Comparison of ENCODE assay signal across 13 cellular contexts in the genomic region with DNA sequence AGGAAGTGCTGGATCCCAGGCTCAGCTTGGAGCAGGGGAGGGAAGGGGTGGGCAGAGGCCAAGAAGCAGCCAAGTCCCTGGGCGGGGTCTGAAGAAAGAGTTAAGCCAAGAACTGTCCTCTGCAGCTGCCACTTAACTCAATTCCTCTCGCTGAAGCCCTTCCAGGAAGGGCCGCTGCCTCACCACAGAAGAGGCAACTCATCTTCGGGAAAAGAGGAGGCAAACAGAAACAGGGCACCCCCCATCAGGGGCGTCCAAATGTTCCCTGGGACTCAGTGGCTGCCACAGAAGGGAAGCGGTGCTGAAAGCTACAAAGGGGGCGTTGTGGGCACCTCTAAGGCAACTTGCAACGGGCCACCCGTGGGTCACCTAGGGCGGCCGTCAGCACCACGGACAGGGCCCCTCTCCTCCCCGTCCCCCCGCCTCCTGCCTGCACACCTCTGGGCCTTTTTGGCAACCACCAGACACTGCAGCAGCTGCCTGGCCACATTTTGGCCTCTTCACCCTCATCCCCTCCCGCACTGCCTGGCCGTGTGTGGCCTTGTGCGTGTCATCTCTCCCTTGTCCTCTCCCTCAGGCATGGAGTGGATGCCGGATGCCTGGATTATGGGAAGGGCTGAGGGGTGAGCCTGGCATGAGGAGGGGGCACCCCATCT. TPM values are rescaled to one million over a fixed set of nuclear protein-coding genes. Genes with fewer than 3 reads are reported as not detected.
DNase-seq lines count a peak whose midpoint lies in the region; ATAC-seq, FAIRE-seq and TF ChIP-seq lines count a peak whose summit lies in the region.
"Had no signal": no experiment of that assay in that cellular context is flagged by ENCODE, and none has a peak within 500 bp of the region (broad histone marks: within the 10 kb centered on the region; RNA-seq: fewer than 3 reads in every experiment).

No MANE protein-coding gene starts in this region.

- peaks cover 52% of the 10 kb centered on the region for H3K27me3 Mint-ChIP-seq in T-helper 2 cell treated with Interferon-gamma antibody and Interleukin-4, amounts not matched to agents 5 μg/mL and 100 μg/mL, for 36 hours (ENCODE audit: low read depth)
- H3K27me3 Mint-ChIP-seq in naive thymus-derived CD8-positive, alpha-beta T cell = peaks cover 21 to 57% (median 36%) of the 10 kb centered on the region in 5 donors

- no peaks in the 10 kb centered on the region for H3K79me2 ChIP-seq in GM12878 (ENCODE audit: control insufficient read depth, insufficient read depth, low read length)

- ATAC-seq in GM12878 = peak; percentile 62
- ATAC-seq in naive thymus-derived CD8-positive, alpha-beta T cell = peak; percentile 31 to 32
- no peak for ATAC-seq in HG03442 (IDR thresholded peaks at IDR 0.05; ENCODE audit: unreplicated experiment)

- no peaks in the 10 kb centered on the region for H3K36me3 ChIP-seq in GM12878 (ENCODE audit: control insufficient read depth in 2 of 2, insufficient read depth in 2 of 2, low read length in 1 of 2)
- H3K36me3 ChIP-seq: colonic mucosa, SJSA1 had no signal

- H3K9me3 ChIP-seq in GM12878 (replicated peaks; ENCODE audit: control insufficient read depth, insufficient read depth, low read length) = no peaks in the 10 kb centered on the region
- H3K9me3 ChIP-seq: colonic mucosa, SJSA1 had no signal

- no peaks in the 10 kb centered on the region for H3K9me3 Mint-ChIP-seq in T-helper 2 cell treated with Interferon-gamma antibody and Interleukin-4, amounts not matched to agents 5 μg/mL and 100 μg/mL, for 36 hours
- H3K9me3 Mint-ChIP-seq in naive thymus-derived CD8-positive, alpha-beta T cell = no peaks in the 10 kb centered on the region
- H3K9me3 Mint-ChIP-seq: stimulated activated naive CD8-positive, alpha-beta T cell treated with anti-CD3 and anti-CD28 coated beads, Interleukin-15, Interleukin-2, amounts not matched to agents 100 ng/mL and 50 ng/mL, for 24 hours had no signal

- H3K9ac ChIP-seq in GM12878 (ENCODE audit: control insufficient read depth, insufficient read depth, low read length) = no peak overlapping the region

- TF ChIP-seq CTCF in GM12878 (IDR thresholded peaks at IDR 0.05 in 2 of 3, conservative IDR thresholded peaks at IDR 0.05 in 1 of 3; ENCODE audit: control insufficient read depth in 2 of 3, extremely low read depth in 1 of 3, insufficient read depth in 1 of 3, low read depth in 3 of 3, low read length in 3 of 3) = no peak

- FAIRE-seq in GM12878 (lab: Jason Lieb, UNC) = no peak

- in situ Hi-C loops in GM12878 (cut with MboI) = loop anchor here (5.0 kb wide), 1 partner anchor 331 kb away; no protein-coding TSS in a partner anchor

- no peak for TF ChIP-seq RAD21 in Ishikawa (IDR thresholded peaks at IDR 0.05; ENCODE audit: low read depth)
- TF ChIP-seq RAD21 in GM12878 (IDR thresholded peaks at IDR 0.05; ENCODE audit: insufficient read depth, low read depth, low read length) = no peak

- WGBS in GM12878 (ENCODE audit: insufficient coverage, insufficient replicate concordance, low lambda C conversion rate, missing lambda C conversion rate) = 15% methylated on average over 17 of the region's 18 CpGs

- no peak overlapping the region for H3K4me2 ChIP-seq in GM12878 (ENCODE audit: control insufficient read depth, insufficient read depth)

- BruUV-seq in GM12878 (replicated peaks; lab: Mats Ljungman, UMichigan) = no TSS peak

- peaks cover 4% of the 10 kb centered on the region for H3K4me1 Mint-ChIP-seq in T-helper 2 cell treated with Interferon-gamma antibody and Interleukin-4, amounts not matched to agents 5 μg/mL and 100 μg/mL, for 36 hours (ENCODE audit: low read depth)
- H3K4me1 Mint-ChIP-seq in naive thymus-derived CD8-positive, alpha-beta T cell = peaks cover 10 to 24% (median 13%) of the 10 kb centered on the region in 4 donors

- no peak overlapping the region for H3K4me3 ChIP-seq in GM12878
- H3K4me3 ChIP-seq: colonic mucosa, SJSA1 had no signal

- H3K27ac ChIP-seq in GM12878 (ENCODE audit: control insufficient read depth, insufficient read depth) = no peak overlapping the region
- H3K27ac ChIP-seq: colonic mucosa, SJSA1 had no signal

- no peak overlapping the region for H3K27ac Mint-ChIP-seq in T-helper 2 cell treated with Interferon-gamma antibody and Interleukin-4, amounts not matched to agents 5 μg/mL and 100 μg/mL, for 36 hours
- H3K27ac Mint-ChIP-seq in naive thymus-derived CD8-positive, alpha-beta T cell = no peak overlapping the region
- H3K27ac Mint-ChIP-seq: stimulated activated naive CD8-positive, alpha-beta T cell treated with anti-CD3 and anti-CD28 coated beads, Interleukin-15, Interleukin-2, amounts not matched to agents 100 ng/mL and 50 ng/mL, for 24 hours had no signal

- DNase-seq in T-helper 2 cell treated with Interferon-gamma antibody and Interleukin-4, amounts not matched to agents 5 μg/mL and 100 μg/mL, for 36 hours (ENCODE audit: low spot score) = peak; percentile 19
- DNase-seq in T-helper 2 cell = no peak
- DNase-seq in GM12878 (ENCODE audit: low read depth, low spot score) = no peak
- DNase-seq in naive thymus-derived CD8-positive, alpha-beta T cell = no peak
- no peak for DNase-seq in posterior vena cava (ENCODE audit: low spot score)
- DNase-seq in EL = no peak
- DNase-seq: colonic mucosa, NCI-H2029 had no signal

- H3K4me3 Mint-ChIP-seq in T-helper 2 cell treated with Interferon-gamma antibody and Interleukin-4, amounts not matched to agents 5 μg/mL and 100 μg/mL, for 36 hours = no peak overlapping the region
- no peak overlapping the region for H3K4me3 Mint-ChIP-seq in naive thymus-derived CD8-positive, alpha-beta T cell
- H3K4me3 Mint-ChIP-seq: stimulated activated naive CD8-positive, alpha-beta T cell treated with anti-CD3 and anti-CD28 coated beads, Interleukin-15, Interleukin-2, amounts not matched to agents 100 ng/mL and 50 ng/mL, for 24 hours had no signal

- SMC1A ChIA-PET in GM12878 (lab: Charles Lee; ENCODE audit: uncharacterized antibody, unreplicated experiment) = no interaction called here

- peaks cover 6 to 14% of the 10 kb centered on the region in 2 experiments; a peak in 3 of 4 replicates for H3K27me3 ChIP-seq in GM12878 (replicated peaks in 1 of 2; ENCODE audit: control insufficient read depth in 2 of 2, insufficient read depth in 2 of 2, low read length in 1 of 2)

- peaks cover 3% of the 10 kb centered on the region; the same call in 1 of the 2 replicates for H3K4me1 ChIP-seq in GM12878 (ENCODE audit: control insufficient read depth, insufficient read depth, low read length)
- H3K4me1 ChIP-seq: colonic mucosa, SJSA1 had no signal

- no peak overlapping the region for H2AFZ ChIP-seq in GM12878 (ENCODE audit: control insufficient read depth, low read depth, low read length)

- H3K36me3 Mint-ChIP-seq in T-helper 2 cell treated with Interferon-gamma antibody and Interleukin-4, amounts not matched to agents 5 μg/mL and 100 μg/mL, for 36 hours (ENCODE audit: low read depth) = peaks cover 1% of the 10 kb centered on the region
- no peaks in the 10 kb centered on the region for H3K36me3 Mint-ChIP-seq in naive thymus-derived CD8-positive, alpha-beta T cell

- RAD21 ChIA-PET in GM12878 (lab: Charles Lee; ENCODE audit: unreplicated experiment) = no interaction called here

- no peak for TF ChIP-seq POLR2A in GM12878 (IDR thresholded peaks at IDR 0.05; ENCODE audit: low read depth, low read length)

- TF ChIP-seq EP300 in Ishikawa (IDR thresholded peaks at IDR 0.05; ENCODE audit: borderline replicate concordance) (no peak), GM12878 (IDR thresholded peaks at IDR 0.05; ENCODE audit: borderline replicate concordance in 1 of 2, control insufficient read depth in 1 of 2, low read depth in 2 of 2, low read length in 2 of 2) (no peak)

- intact Hi-C loops in GM12878 (cut with micrococcal nuclease; ENCODE audit: unreplicated experiment) (loop anchor here (10.0 kb wide), 1 partner anchor 124 kb away; a partner anchor contains a TSS), posterior vena cava (cut with DNase I) (no loop called here)

- POLR2A ChIA-PET in GM12878 (lab: Charles Lee) = interaction anchor here (0.8 kb wide), 1 partner anchor 18 kb away, joined by 3 read pairs; a partner anchor contains a TSS
- POLR2A ChIA-PET in naive thymus-derived CD8-positive, alpha-beta T cell (lab: Charles Lee) = no interaction called here

- H4K20me1 ChIP-seq in GM12878 (ENCODE audit: control insufficient read depth, insufficient read depth) = no peaks in the 10 kb centered on the region; the same call in 1 of the 2 replicates

- CTCF ChIA-PET in GM12878 (lab: Yijun Ruan, JAX) = interaction anchor here (0.6 to 0.7 kb wide), 2 partner anchors 10 to 15 kb away, joined by 3 read pairs; no protein-coding TSS in a partner anchor

RNA-seq across cellular contexts. Expression of a gene that starts 2.5 kb away (rescaled TPM):
- total RNA-seq in GM12878 (2013; cell fraction: nucleolus; rRNA removed) = 0.76 TPM in 1 of 2 replicates, not detected in the other
- total RNA-seq in GM12878 (2014; rRNA removed) (0.22 TPM in 1 of 2 replicates, not detected in the other), GM12878 (2014; rRNA removed; fragmentation: Illumina TruSeq; extraction: Trizol) (0.13 TPM in 1 of 2 replicates, not detected in the other), GM12878 (2021) (0.29 and 0.51 TPM in 2 replicates), posterior vena cava (not detected)
- 0.29 TPM for polyA plus RNA-seq in GM12878 (2011; ENCODE audit: low read depth)
- polyA plus RNA-seq in GM12878 (2011; rRNA removed) (0.08 and 0.12 TPM in 2 replicates), GM12878 (2014; fragmentation: Illumina TruSeq; extraction: Trizol) (0.35 TPM in 1 of 2 replicates, not detected in the other), GM12878 (2014; fragmentation: Nextera tagmentation; extraction: Ambion mirVana) (under 1 TPM in 1 of 2 experiments, not detected in 1; 0.05 TPM), GM12878 (2014; rRNA removed) (0.22 and 0.28 TPM in 2 replicates), GM12878 (2016; fragmentation: Nextera tagmentation; extraction: Ambion mirVana) (not detected)
- 0.10 and 0.20 TPM in 2 replicates for polyA plus RNA-seq in GM12878 (2011; cell fraction: cytosol; rRNA removed)
- polyA plus RNA-seq in GM12878 (2011; cell fraction: nucleus; rRNA removed) = 1.4 and 1.6 TPM in 2 replicates
- polyA plus RNA-seq in GM12878 (2012) = 0.43 and 0.46 TPM in 2 replicates
- polyA minus RNA-seq in GM12878 (2011; rRNA and poly(A)+ RNA removed) = 0.26 and 0.29 TPM in 2 replicates
- not detected in 2 replicates for polyA minus RNA-seq in GM12878 (2011; cell fraction: cytosol; rRNA and poly(A)+ RNA removed)
- polyA minus RNA-seq in GM12878 (2011; cell fraction: nucleus; rRNA and poly(A)+ RNA removed) = not detected in 2 replicates
- total RNA-seq in naive thymus-derived CD8-positive, alpha-beta T cell = not detected
- not detected for polyA plus RNA-seq in naive thymus-derived CD8-positive, alpha-beta T cell

RNA-seq across cellular contexts. Expression of a gene that starts 5.6 kb away (rescaled TPM):
- not detected in 2 replicates for total RNA-seq in GM12878 (2013; cell fraction: nucleolus; rRNA removed)
- total RNA-seq in GM12878 (2014; rRNA removed) (not detected in 2 replicates), GM12878 (2014; rRNA removed; fragmentation: Illumina TruSeq; extraction: Trizol) (not detected in 2 replicates), GM12878 (2021) (not detected in 2 replicates), posterior vena cava (not detected)
- not detected for polyA plus RNA-seq in GM12878 (2011; ENCODE audit: low read depth)
- polyA plus RNA-seq in GM12878 (2011; rRNA removed) (not detected in 2 replicates), GM12878 (2014; fragmentation: Illumina TruSeq; extraction: Trizol) (not detected in 2 replicates), GM12878 (2014; fragmentation: Nextera tagmentation; extraction: Ambion mirVana) (not detected), GM12878 (2014; rRNA removed) (not detected in 2 replicates), GM12878 (2016; fragmentation: Nextera tagmentation; extraction: Ambion mirVana) (not detected)
- polyA plus RNA-seq in GM12878 (2011; cell fraction: cytosol; rRNA removed) = not detected in 2 replicates
- not detected in 2 replicates for polyA plus RNA-seq in GM12878 (2011; cell fraction: nucleus; rRNA removed)
- not detected in 2 replicates for polyA plus RNA-seq in GM12878 (2012)
- not detected in 2 replicates for polyA minus RNA-seq in GM12878 (2011; rRNA and poly(A)+ RNA removed)
- polyA minus RNA-seq in GM12878 (2011; cell fraction: cytosol; rRNA and poly(A)+ RNA removed) = not detected in 2 replicates
- not detected in 2 replicates for polyA minus RNA-seq in GM12878 (2011; cell fraction: nucleus; rRNA and poly(A)+ RNA removed)
- not detected for total RNA-seq in naive thymus-derived CD8-positive, alpha-beta T cell
- polyA plus RNA-seq in naive thymus-derived CD8-positive, alpha-beta T cell = not detected
- total RNA-seq: colonic mucosa, glomerular endothelial cell, SJSA1 had no signal

RNA-seq across cellular contexts. Expression of a gene that starts 17.7 kb away (rescaled TPM):
- total RNA-seq in GM12878 (2013; cell fraction: nucleolus; rRNA removed) = 0.27 and 0.33 TPM in 2 replicates
- 0.17 TPM in 1 of 2 replicates, not detected in the other for total RNA-seq in GM12878 (2014; rRNA removed)
- total RNA-seq in GM12878 (2014; rRNA removed; fragmentation: Illumina TruSeq; extraction: Trizol) = not detected in 2 replicates
- 0.11 TPM in 1 of 2 replicates, not detected in the other for total RNA-seq in GM12878 (2021)
- not detected for polyA plus RNA-seq in GM12878 (2011; ENCODE audit: low read depth)
- 0.06 and 0.15 TPM in 2 replicates for polyA plus RNA-seq in GM12878 (2011; rRNA removed)
- polyA plus RNA-seq in GM12878 (2011; cell fraction: cytosol; rRNA removed) = 0.17 and 0.37 TPM in 2 replicates
- 0.85 and 1.1 TPM in 2 replicates for polyA plus RNA-seq in GM12878 (2011; cell fraction: nucleus; rRNA removed)
- 0.09 and 0.13 TPM in 2 replicates for polyA plus RNA-seq in GM12878 (2012)
- 0.06 TPM in 1 of 2 replicates, not detected in the other for polyA plus RNA-seq in GM12878 (2014; fragmentation: Illumina TruSeq; extraction: Trizol)
- polyA plus RNA-seq in GM12878 (2014; fragmentation: Nextera tagmentation; extraction: Ambion mirVana) = not detected
- polyA plus RNA-seq in GM12878 (2014; rRNA removed) = 0.09 TPM in 2 replicates
- polyA plus RNA-seq in GM12878 (2016; fragmentation: Nextera tagmentation; extraction: Ambion mirVana) = not detected
- polyA minus RNA-seq in GM12878 (2011; rRNA and poly(A)+ RNA removed) = not detected in 2 replicates
- not detected in 2 replicates for polyA minus RNA-seq in GM12878 (2011; cell fraction: cytosol; rRNA and poly(A)+ RNA removed)
- 0.29 and 0.36 TPM in 2 replicates for polyA minus RNA-seq in GM12878 (2011; cell fraction: nucleus; rRNA and poly(A)+ RNA removed)
- not detected for total RNA-seq in naive thymus-derived CD8-positive, alpha-beta T cell
- polyA plus RNA-seq in naive thymus-derived CD8-positive, alpha-beta T cell = not detected
- total RNA-seq in posterior vena cava = under 1 TPM; 0.28 to 0.33 TPM
- total RNA-seq: SJSA1 had no signal

RNA-seq across cellular contexts. Expression of a gene that starts 32.5 kb away (rescaled TPM):
- total RNA-seq in GM12878 (2013; cell fraction: nucleolus; rRNA removed) = 50.4 and 67.1 TPM in 2 replicates
- total RNA-seq in GM12878 (2014; rRNA removed) = 48.3 and 58.9 TPM in 2 replicates
- 27.0 and 31.0 TPM in 2 replicates for total RNA-seq in GM12878 (2014; rRNA removed; fragmentation: Illumina TruSeq; extraction: Trizol)
- total RNA-seq in GM12878 (2021) = 73.3 and 74.0 TPM in 2 replicates
- polyA plus RNA-seq in GM12878 (2011; ENCODE audit: low read depth) = 24.7 TPM
- polyA plus RNA-seq in GM12878 (2011; rRNA removed) = 14.3 and 17.9 TPM in 2 replicates
- 20.0 and 21.2 TPM in 2 replicates for polyA plus RNA-seq in GM12878 (2011; cell fraction: cytosol; rRNA removed)
- polyA plus RNA-seq in GM12878 (2011; cell fraction: nucleus; rRNA removed) = 87.7 and 96.4 TPM in 2 replicates
- polyA plus RNA-seq in GM12878 (2012) = 36.8 and 46.6 TPM in 2 replicates
- polyA plus RNA-seq in GM12878 (2014; fragmentation: Illumina TruSeq; extraction: Trizol) = 41.3 and 67.7 TPM in 2 replicates
- under 1 TPM; 0.39 to 0.90 TPM for polyA plus RNA-seq in GM12878 (2014; fragmentation: Nextera tagmentation; extraction: Ambion mirVana)
- polyA plus RNA-seq in GM12878 (2014; rRNA removed) = 58.1 and 72.7 TPM in 2 replicates
- polyA plus RNA-seq in GM12878 (2016; fragmentation: Nextera tagmentation; extraction: Ambion mirVana) = 10 to 100 TPM; 29.5 to 35.0 TPM
- polyA minus RNA-seq in GM12878 (2011; rRNA and poly(A)+ RNA removed) = 7.6 and 9.3 TPM in 2 replicates
- 8.1 and 10.2 TPM in 2 replicates for polyA minus RNA-seq in GM12878 (2011; cell fraction: cytosol; rRNA and poly(A)+ RNA removed)
- 9.8 and 17.2 TPM in 2 replicates for polyA minus RNA-seq in GM12878 (2011; cell fraction: nucleus; rRNA and poly(A)+ RNA removed)
- total RNA-seq in naive thymus-derived CD8-positive, alpha-beta T cell = 100 to 1,000 TPM; 107 to 115 TPM
- polyA plus RNA-seq in naive thymus-derived CD8-positive, alpha-beta T cell = 1 to 10 TPM; 6.5 to 8.9 (median 7.6) TPM
- total RNA-seq in posterior vena cava = 10 to 100 TPM; 42.2 to 46.0 TPM

RNA-seq across cellular contexts. Expression of a gene that starts 33.1 kb away (rescaled TPM):
- 4.3 and 5.9 TPM in 2 replicates for total RNA-seq in GM12878 (2013; cell fraction: nucleolus; rRNA removed)
- total RNA-seq in GM12878 (2014; rRNA removed) (19.1 and 30.1 TPM in 2 replicates), GM12878 (2014; rRNA removed; fragmentation: Illumina TruSeq; extraction: Trizol) (13.9 and 14.7 TPM in 2 replicates), GM12878 (2021) (26.1 and 26.5 TPM in 2 replicates), posterior vena cava (10 to 100 TPM; 12.1 to 14.2 TPM)
- polyA plus RNA-seq in GM12878 (2011; ENCODE audit: low read depth) = 6.3 TPM
- polyA plus RNA-seq in GM12878 (2011; rRNA removed) (6.2 and 10.9 TPM in 2 replicates), GM12878 (2014; fragmentation: Illumina TruSeq; extraction: Trizol) (14.8 and 21.2 TPM in 2 replicates), GM12878 (2014; fragmentation: Nextera tagmentation; extraction: Ambion mirVana) (1 to 10 TPM; 4.1 to 9.8 TPM), GM12878 (2014; rRNA removed) (33.1 and 36.7 TPM in 2 replicates), GM12878 (2016; fragmentation: Nextera tagmentation; extraction: Ambion mirVana) (10 to 100 TPM; 40.5 to 43.5 TPM)
- polyA plus RNA-seq in GM12878 (2011; cell fraction: cytosol; rRNA removed) = 19.1 and 30.2 TPM in 2 replicates
- 13.5 and 17.0 TPM in 2 replicates for polyA plus RNA-seq in GM12878 (2011; cell fraction: nucleus; rRNA removed)
- 15.0 and 17.3 TPM in 2 replicates for polyA plus RNA-seq in GM12878 (2012)
- 3.1 and 10.0 TPM in 2 replicates for polyA minus RNA-seq in GM12878 (2011; rRNA and poly(A)+ RNA removed)
- polyA minus RNA-seq in GM12878 (2011; cell fraction: cytosol; rRNA and poly(A)+ RNA removed) = 3.7 and 3.9 TPM in 2 replicates
- polyA minus RNA-seq in GM12878 (2011; cell fraction: nucleus; rRNA and poly(A)+ RNA removed) = 4.7 and 12.1 TPM in 2 replicates
- 10 to 100 TPM; 15.3 to 16.6 TPM for total RNA-seq in naive thymus-derived CD8-positive, alpha-beta T cell
- polyA plus RNA-seq in naive thymus-derived CD8-positive, alpha-beta T cell = 10 to 100 TPM; 10.6 to 30.1 (median 18.7) TPM
